8 cellular contexts compared by ENCODE assay signal in genomic region chr5:131381792-131382191, GRCh38.
DNase-seq lines count a peak whose midpoint lies in the region; ATAC-seq, FAIRE-seq and TF ChIP-seq lines count a peak whose summit lies in the region.

No MANE protein-coding gene starts in this region.

- H3K36me3 Mint-ChIP-seq in central memory CD8-positive, alpha-beta T cell (ENCODE audit: insufficient read depth): peaks cover 44% of the 10 kb centered on the region

- peak overlapping the region; percentile 96 for H3K27ac Mint-ChIP-seq in central memory CD8-positive, alpha-beta T cell (ENCODE audit: low read depth)

- DNase-seq in GM12891 (ENCODE audit: insufficient read length, low spot score): no peak
- no peak for DNase-seq in central memory CD8-positive, alpha-beta T cell (ENCODE audit: low spot score in 2 of 2)
- DNase-seq in NCI-H446 treated with DMSO at 0.1 percent for 48 hours (lab: John Stamatoyannopoulos, UW): no peak
- DNase-seq in activated gamma-delta T cell treated with Interleukin-2 at 50 U/mL for 16 hours: no peak
- DNase-seq in NCI-H446 (lab: John Stamatoyannopoulos, UW): no peak
- no peak for DNase-seq in NCI-H1436 treated with DMSO at 0.1 percent for 48 hours (lab: John Stamatoyannopoulos, UW)

- H3K4me1 Mint-ChIP-seq in central memory CD8-positive, alpha-beta T cell: peaks cover 77% of the 10 kb centered on the region

- H3K4me3 Mint-ChIP-seq in central memory CD8-positive, alpha-beta T cell: peak overlapping the region; percentile 66

- H3K9me3 Mint-ChIP-seq in central memory CD8-positive, alpha-beta T cell: no peaks in the 10 kb centered on the region

- peak; percentile 47 for FAIRE-seq in GM12891 (lab: Jason Lieb, UNC)

- no peak for TF ChIP-seq POLR2A in GM12891 (IDR thresholded peaks at IDR 0.05; ENCODE audit: low read depth, low read length)

- H3K27me3 Mint-ChIP-seq in central memory CD8-positive, alpha-beta T cell: no peaks in the 10 kb centered on the region

- peak; percentile 67 for ATAC-seq in GM21390 (IDR thresholded peaks at IDR 0.05; ENCODE audit: unreplicated experiment)
- peak; percentile 63 for ATAC-seq in HG03432 (IDR thresholded peaks at IDR 0.05; ENCODE audit: unreplicated experiment)
- no peak for ATAC-seq in central memory CD8-positive, alpha-beta T cell (replicated peaks; ENCODE audit: extremely low read depth, poor library complexity, severe bottlenecking)

TF ChIP-seq in GM12891, 5 proteins besides CTCF, POLR2A, EP300 and RAD21:
- no peak for TF ChIP-seq SPI1 (IDR thresholded peaks at IDR 0.05; ENCODE audit: low read depth, low read length)
- no peak for TF ChIP-seq POU2F2 (IDR thresholded peaks at IDR 0.05; ENCODE audit: low read depth, low read length)
- no peak for TF ChIP-seq POLR2AphosphoS5 (IDR thresholded peaks at IDR 0.05; ENCODE audit: low read depth, low read length)
- no peak for TF ChIP-seq PAX5 (IDR thresholded peaks at IDR 0.05; ENCODE audit: insufficient read depth, low read length, severe bottlenecking)
- no peak for TF ChIP-seq TAF1 (IDR thresholded peaks at IDR 0.05; ENCODE audit: low read depth, low read length)
